ENCODE assay signal across 2 cellular contexts in genomic region chr12:7013101-7013500, GRCh38.
A peak's percentile ranks its signal among the peaks of the same experiment; 100 is the strongest.
TF ChIP-seq lines count a peak whose summit lies in the region.

No MANE protein-coding gene starts in this region.

TF ChIP-seq in HEK293, 187 proteins besides CTCF, POLR2A, EP300 and RAD21:
- TF ChIP-seq BCL11A (tag by site-specific recombination; IDR thresholded peaks at IDR 0.05; ENCODE audit: low read depth) (no peak), KLF1 (tag by site-specific recombination; IDR thresholded peaks at IDR 0.05) (no peak), ZNF623 (tag by site-specific recombination; IDR thresholded peaks at IDR 0.05) (peak; percentile 77)

TF ChIP-seq in H1, 55 proteins besides CTCF, POLR2A, EP300 and RAD21:
- TF ChIP-seq EGR1 (IDR thresholded peaks at IDR 0.05; ENCODE audit: borderline replicate concordance, low read depth, low read length), result no peak
